Comparison of ENCODE assay signal across 14 cellular contexts in the genomic region with DNA sequence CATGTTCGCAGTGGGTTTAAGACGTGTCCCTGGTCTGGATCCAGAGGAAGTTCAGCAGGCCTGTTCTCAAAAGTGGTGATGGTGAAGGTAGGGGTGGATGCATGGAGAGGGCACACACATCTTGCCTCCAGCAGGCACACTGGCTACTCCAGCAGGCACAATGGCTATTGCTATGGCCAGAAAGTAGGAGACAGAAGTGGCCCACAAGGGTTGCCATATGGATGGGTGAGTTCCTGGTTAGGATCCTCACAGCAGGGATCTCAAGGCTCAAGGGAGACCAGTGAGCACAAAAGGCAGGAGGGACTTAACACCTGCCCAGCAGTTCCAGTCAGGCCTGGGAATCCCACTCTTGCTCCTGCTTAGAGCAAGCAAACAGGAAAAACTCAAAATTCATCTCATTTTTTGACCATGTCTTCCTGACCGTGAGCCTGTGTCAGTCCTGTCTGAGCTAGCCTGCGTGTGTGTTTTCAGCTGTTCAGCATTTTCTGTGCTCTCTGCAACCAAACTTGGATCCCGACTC.
DNase-seq lines count a peak whose midpoint lies in the region; ATAC-seq and TF ChIP-seq lines count a peak whose summit lies in the region.
"Had no signal": no experiment of that assay in that cellular context is flagged by ENCODE, and none has a peak within 500 bp of the region (broad histone marks: within the 10 kb centered on the region; RNA-seq: fewer than 3 reads in every experiment).

No MANE protein-coding gene starts in this region.

- no peak for TF ChIP-seq CTCF in sigmoid colon (IDR thresholded peaks at IDR 0.05)

- POLR2A ChIA-PET in CD4-positive, alpha-beta memory T cell (lab: Charles Lee; ENCODE audit: partially characterized antibody) = interaction anchor here (1.0 to 3.0 kb wide), 21 partner anchors 9 to 605 kb away, joined by 3 to 29 read pairs (median 6); a partner anchor contains a TSS

- H3K27me3 ChIP-seq in CD4-positive, alpha-beta memory T cell (ENCODE audit: insufficient read depth, low read length) = no peaks in the 10 kb centered on the region
- H3K27me3 ChIP-seq in effector memory CD4-positive, alpha-beta T cell (replicated peaks; ENCODE audit: control insufficient read depth, insufficient read depth, low read length, poor library complexity, severe bottlenecking) = no peaks in the 10 kb centered on the region
- no peaks in the 10 kb centered on the region for H3K27me3 ChIP-seq in sigmoid colon
- H3K27me3 ChIP-seq: thyroid gland had no signal

- H3K27ac Mint-ChIP-seq in CD4-positive, alpha-beta memory T cell = peak overlapping the region; percentile 90 to 99 (median 97)
- H3K27ac Mint-ChIP-seq in IgD-negative memory B cell = peak overlapping the region; percentile 57 to 90 (median 73)

- no peaks in the 10 kb centered on the region for H3K9me3 ChIP-seq in CD4-positive, alpha-beta memory T cell (ENCODE audit: control insufficient read depth in 1 of 2, low read length in 2 of 2)
- no peaks in the 10 kb centered on the region for H3K9me3 ChIP-seq in effector memory CD4-positive, alpha-beta T cell (ENCODE audit: control insufficient read depth, low read length)
- no peaks in the 10 kb centered on the region for H3K9me3 ChIP-seq in sigmoid colon
- H3K9me3 ChIP-seq: thyroid gland had no signal

- intact Hi-C loops in CD4-positive, alpha-beta memory T cell (cut with micrococcal nuclease) = loop anchor here (5.0 to 10.0 kb wide), 3 partner anchors 109 to 612 kb away; a partner anchor contains a TSS
- intact Hi-C loops in sigmoid colon (cut with DNase I) = no loop called here

- ATAC-seq in GM21515 (IDR thresholded peaks at IDR 0.05; ENCODE audit: unreplicated experiment) = no peak
- ATAC-seq in GM21723 (IDR thresholded peaks at IDR 0.05; ENCODE audit: unreplicated experiment) = no peak

- TF ChIP-seq POLR2A in sigmoid colon (IDR thresholded peaks at IDR 0.05) = no peak

- peaks cover 55 to 73% (median 64%) of the 10 kb centered on the region in 4 donors for H3K4me1 Mint-ChIP-seq in CD4-positive, alpha-beta memory T cell
- peaks cover 31 to 51% (median 46%) of the 10 kb centered on the region in 3 donors for H3K4me1 Mint-ChIP-seq in IgD-negative memory B cell

- TF ChIP-seq EP300 in sigmoid colon (IDR thresholded peaks at IDR 0.05) = no peak

- H3K4me3 ChIP-seq in CD4-positive, alpha-beta memory T cell (ENCODE audit: low read length in 2 of 2) = peak overlapping the region; percentile 44 to 49
- peak overlapping the region; percentile 21 for H3K4me3 ChIP-seq in effector memory CD4-positive, alpha-beta T cell (ENCODE audit: insufficient read depth, low read depth, low read length, poor library complexity, severe bottlenecking)
- no peak overlapping the region for H3K4me3 ChIP-seq in sigmoid colon
- H3K4me3 ChIP-seq: thyroid gland had no signal

- peak overlapping the region; percentile 45 for H3K27ac ChIP-seq in CD4-positive, alpha-beta memory T cell (ENCODE audit: low read depth, low read length)
- peak overlapping the region; percentile 43 for H3K27ac ChIP-seq in effector memory CD4-positive, alpha-beta T cell (ENCODE audit: insufficient read depth, low read length, poor library complexity, severe bottlenecking)
- H3K27ac ChIP-seq in sigmoid colon = peak overlapping the region; percentile 9 to 95 (median 86)
- H3K27ac ChIP-seq: thyroid gland had no signal

- CTCF ChIA-PET in CD4-positive, alpha-beta memory T cell (lab: Charles Lee; ENCODE audit: partially characterized antibody) = interaction anchor here (0.8 to 5.1 kb wide), 17 partner anchors 8 to 429 kb away, joined by 3 to 53 read pairs (median 6); no protein-coding TSS in a partner anchor

- H3K4me3 Mint-ChIP-seq in CD4-positive, alpha-beta memory T cell = peak overlapping the region; percentile 75 to 94 (median 90)
- H3K4me3 Mint-ChIP-seq in IgD-negative memory B cell = peak overlapping the region; percentile 78 to 93 (median 86)

- peaks cover 44 to 71% of the 10 kb centered on the region in 2 donors for H3K36me3 Mint-ChIP-seq in CD4-positive, alpha-beta memory T cell
- H3K36me3 Mint-ChIP-seq in IgD-negative memory B cell = no peaks in the 10 kb centered on the region

- 77 to 91% methylated on average over 5 of the region's 5 CpGs for WGBS in sigmoid colon, 2 donors

- H3K4me1 ChIP-seq in CD4-positive, alpha-beta memory T cell (ENCODE audit: insufficient read depth, low read length) = peaks cover 65% of the 10 kb centered on the region
- peaks cover 26% of the 10 kb centered on the region for H3K4me1 ChIP-seq in effector memory CD4-positive, alpha-beta T cell (ENCODE audit: control insufficient read depth, insufficient read depth, low read length, poor library complexity, severe bottlenecking)
- peaks cover 0 to 59% (median 58%) of the 10 kb centered on the region in 4 donors for H3K4me1 ChIP-seq in sigmoid colon

- H3K9me3 Mint-ChIP-seq in CD4-positive, alpha-beta memory T cell = no peaks in the 10 kb centered on the region
- peaks cover 0 to 4% (median 3%) of the 10 kb centered on the region in 3 donors for H3K9me3 Mint-ChIP-seq in IgD-negative memory B cell
- H3K9me3 Mint-ChIP-seq: activated T-helper 1 cell treated with anti-CD3 and anti-CD28 coated beads, Interleukin-12 subunit alpha, Interleukin-12 subunit beta, Interleukin-2, Interleukin-4 antibody, amounts not matched to agents 30 ng/mL and 10 ng/mL and 1 ng/mL, durations not matched to agents 14 hours and 24 hours and 36 hours had no signal

- H3K36me3 ChIP-seq in CD4-positive, alpha-beta memory T cell (ENCODE audit: insufficient read depth, low read length) = peaks cover 28% of the 10 kb centered on the region
- peaks cover 24% of the 10 kb centered on the region for H3K36me3 ChIP-seq in effector memory CD4-positive, alpha-beta T cell (ENCODE audit: control insufficient read depth, insufficient read depth, low read length)
- H3K36me3 ChIP-seq in sigmoid colon = peaks cover 17 to 76% (median 33%) of the 10 kb centered on the region in 4 donors

- H3K27me3 Mint-ChIP-seq in CD4-positive, alpha-beta memory T cell = no peaks in the 10 kb centered on the region
- H3K27me3 Mint-ChIP-seq in IgD-negative memory B cell = no peaks in the 10 kb centered on the region

- DNase-seq in CD4-positive, alpha-beta memory T cell = no peak
- DNase-seq in effector memory CD4-positive, alpha-beta T cell = no peak
- DNase-seq in sigmoid colon = peak; percentile 48
- DNase-seq in retina = no peak
- no peak for DNase-seq in NCI-H1694 treated with DMSO at 0.1 percent for 48 hours (lab: John Stamatoyannopoulos, UW)
- DNase-seq: effector CD8-positive, alpha-beta T cell; MM.1S; NCI-H526 treated with DMSO at 0.1 percent for 48 hours; stimulated activated CD4-positive, alpha-beta T cell treated with anti-CD3 and anti-CD28 coated beads, Interleukin-1b, Interleukin-23, amount 100 ng/mL, for 48 hours; thyroid gland had no signal

Comparison
In these comparisons a context has a peak if more than half of its experiments do, and no peak if none do; other contexts are left out.
1. H3K4me3 ChIP-seq: peak in CD4-positive, alpha-beta memory T cell (2 of 2) and effector memory CD4-positive, alpha-beta T cell (single experiment); none in sigmoid colon (0 of 4).
2. Peak in every context shown above with its lines, with median percentiles within 50 percentile points of each other: H3K27ac ChIP-seq.